Comparison of ENCODE assay signal across 11 cellular contexts in the genomic region with DNA sequence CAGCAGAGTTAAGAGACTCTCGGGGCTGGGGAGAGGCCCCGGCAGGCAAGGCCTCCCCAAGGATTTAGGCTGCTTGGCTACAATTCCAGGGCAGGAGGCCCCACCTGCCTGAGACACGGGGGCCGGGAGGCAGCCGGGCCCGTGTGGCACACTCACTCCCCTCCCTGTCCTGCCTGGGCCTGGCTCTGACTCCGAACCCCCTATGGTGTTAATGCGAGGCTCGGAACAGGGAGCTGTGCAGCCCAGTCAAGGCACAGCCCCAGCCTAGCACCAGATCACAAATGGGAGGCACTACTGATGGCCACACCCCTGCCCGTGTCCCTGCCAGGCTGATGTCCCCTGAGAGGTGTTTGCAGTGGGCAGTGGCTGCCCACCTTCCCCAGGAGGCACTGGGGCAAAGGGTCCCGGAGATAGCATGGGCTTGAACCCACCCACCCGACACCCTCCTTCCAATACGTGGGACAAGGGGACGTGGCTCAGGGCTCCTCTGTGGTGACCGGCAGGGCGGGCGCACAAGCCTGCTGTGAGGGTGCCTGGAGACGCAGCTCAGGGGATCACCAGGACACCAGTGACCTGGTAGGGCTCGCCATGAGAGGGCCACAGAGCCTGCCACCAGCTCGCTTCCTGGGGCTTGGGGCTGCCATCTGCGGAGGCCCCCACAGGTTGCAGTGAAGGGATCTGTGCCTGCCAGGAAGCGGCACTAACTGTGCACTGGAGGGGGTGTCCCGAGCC. TPM values are rescaled to one million over a fixed set of nuclear protein-coding genes. Genes with fewer than 3 reads are reported as not detected.
"Had no signal": no experiment of that assay in that cellular context is flagged by ENCODE, and none has a peak within 500 bp of the region (broad histone marks: within the 10 kb centered on the region; RNA-seq: fewer than 3 reads in every experiment).

No MANE protein-coding gene starts in this region.

- H3K36me3 Mint-ChIP-seq: natural killer cell had no signal

- H3K27ac Mint-ChIP-seq: activated B cell treated with CpG ODN at 0.5 μM for 24 hours; activated CD4-positive, alpha-beta T cell treated with anti-CD3 and anti-CD28 coated beads, Interleukin-2, amount 10 ng/mL, durations not matched to agents 24 days and 14 days; activated T-cell treated with anti-CD3 and anti-CD28 coated beads, Interleukin-2, amount 50 U/mL, for 72 hours; natural killer cell; T-helper 1 cell treated with Interleukin-12 subunit alpha and Interleukin-12 subunit beta and Interleukin-4 antibody, amounts not matched to agents 30 μg/mL and 1 μg/mL, for 36 hours had no signal

- H3K27me3 ChIP-seq: ascending aorta, gastroesophageal sphincter, heart right ventricle, transverse colon, vagina had no signal

- H3K4me3 ChIP-seq: ascending aorta, gastroesophageal sphincter, heart right ventricle, skin epidermis, transverse colon, vagina had no signal

- H3K4me1 ChIP-seq: ascending aorta, transverse colon had no signal

- H3K9me3 Mint-ChIP-seq: activated CD4-positive, alpha-beta T cell treated with anti-CD3 and anti-CD28 coated beads, Interleukin-2, amount 10 ng/mL, durations not matched to agents 24 days and 14 days had no signal

- H3K36me3 ChIP-seq: ascending aorta, heart right ventricle, transverse colon, vagina had no signal

- H3K27me3 Mint-ChIP-seq: activated B cell treated with CpG ODN at 0.5 μM for 24 hours; activated CD4-positive, alpha-beta T cell treated with anti-CD3 and anti-CD28 coated beads, Interleukin-2, amount 10 ng/mL, durations not matched to agents 24 days and 14 days had no signal

- H3K27ac ChIP-seq: ascending aorta, gastroesophageal sphincter, heart right ventricle, skin epidermis, transverse colon, vagina had no signal

- H3K4me3 Mint-ChIP-seq: activated B cell treated with CpG ODN at 0.5 μM for 24 hours; activated CD4-positive, alpha-beta T cell treated with anti-CD3 and anti-CD28 coated beads, Interleukin-2, amount 10 ng/mL, durations not matched to agents 24 days and 14 days; activated T-cell treated with anti-CD3 and anti-CD28 coated beads, Interleukin-2, amount 50 U/mL, for 72 hours; natural killer cell; T-helper 1 cell treated with Interleukin-12 subunit alpha and Interleukin-12 subunit beta and Interleukin-4 antibody, amounts not matched to agents 30 μg/mL and 1 μg/mL, for 36 hours had no signal

- H3K9me3 ChIP-seq: ascending aorta, gastroesophageal sphincter, heart right ventricle, transverse colon, vagina had no signal

RNA-seq across cellular contexts. Expression of a gene that starts 37.0 kb away (rescaled TPM):
- total RNA-seq: ascending aorta had no signal
